In genomic region chr6:31702421-31702818, GRCh38 we compare ENCODE assay signal across 1 cellular context.
TF ChIP-seq lines count a peak whose summit lies in the region.

No MANE protein-coding gene starts in this region.

TF ChIP-seq in HepG2, 621 proteins besides CTCF, POLR2A, EP300 and RAD21:
- TF ChIP-seq JUN (CRISPR knock-in tag; IDR thresholded peaks at IDR 0.05) (no peak), KMT2A (CRISPR knock-in tag; IDR thresholded peaks at IDR 0.05) (peak; percentile 10; the same call in 1 of the 2 replicates), SNAI1 (CRISPR knock-in tag; IDR thresholded peaks at IDR 0.05; ENCODE audit: borderline replicate concordance) (no peak), ZBTB42 (CRISPR knock-in tag; IDR thresholded peaks at IDR 0.05) (0 out of 2 replicates have a peak, but pooled peaks have one; percentile 5)
